Comparison of ENCODE assay signal across 8 cellular contexts in the genomic region with DNA sequence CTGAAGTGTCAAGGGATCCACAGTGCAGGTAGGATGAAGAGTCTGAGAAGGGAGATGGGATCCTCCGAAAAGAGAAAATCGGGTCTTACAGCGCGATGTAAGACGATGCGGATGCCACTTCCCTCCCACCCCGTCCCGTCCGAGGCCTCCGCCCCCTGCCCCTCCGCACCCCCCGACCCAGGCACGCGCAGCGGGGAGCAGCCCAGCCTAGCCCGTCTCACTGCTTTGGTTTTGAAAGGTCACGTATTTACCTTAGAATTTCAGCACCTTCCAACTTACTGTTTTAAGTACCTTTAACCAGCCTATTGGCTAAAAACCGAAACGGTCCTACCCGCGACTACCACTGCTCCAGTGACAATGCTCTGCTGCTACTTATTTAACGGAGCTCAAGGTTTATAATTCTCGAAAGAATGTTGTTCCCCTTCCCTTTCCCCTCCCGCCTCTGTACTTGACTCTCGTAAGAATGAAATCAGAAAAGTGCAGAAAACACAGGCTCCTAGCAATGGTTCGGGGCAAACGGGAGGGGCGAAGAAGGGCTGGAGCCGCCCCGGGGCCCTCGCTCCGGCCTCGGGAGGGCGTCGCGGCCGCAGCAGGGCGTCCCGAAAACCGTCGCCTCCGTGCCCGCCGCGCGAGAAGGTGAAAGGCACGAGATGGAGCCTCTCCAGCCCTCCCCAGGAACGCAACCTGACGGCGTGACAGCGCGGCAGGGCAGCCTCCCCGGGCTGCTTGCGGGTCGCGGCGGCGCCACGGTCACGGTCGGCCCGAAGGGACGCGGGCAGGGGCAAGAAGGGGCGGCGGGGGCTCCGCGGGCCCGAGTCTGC. TPM values are rescaled to one million over a fixed set of nuclear protein-coding genes. Genes with fewer than 3 reads are reported as not detected.
A peak's percentile ranks its signal among the peaks of the same experiment; 100 is the strongest.
DNase-seq lines count a peak whose midpoint lies in the region; ATAC-seq and TF ChIP-seq lines count a peak whose summit lies in the region.

No MANE protein-coding gene starts in this region.

- H3K27me3 Mint-ChIP-seq in GM23338 (ENCODE audit: insufficient read depth, low read depth, poor library complexity), result peaks cover 14% of the 10 kb centered on the region

- intact Hi-C loops in colonic mucosa (cut with DNase I) (no loop called here), left lung (cut with DNase I) (no loop called here)

- peaks cover 8% of the 10 kb centered on the region for H3K4me1 Mint-ChIP-seq in GM23338

- peak overlapping the region; percentile 78 for H3K4me3 Mint-ChIP-seq in GM23338

- ATAC-seq in GM23338 (peak; percentile 24), left lung (peak; percentile 30)
- ATAC-seq in activated CD4-positive, CD25-positive, alpha-beta regulatory T cell treated with anti-CD3 and anti-CD28 coated beads, Interleukin-2, amount 50 U/mL, for 24 hours, result peak; percentile 5 to 6

- H3K36me3 Mint-ChIP-seq in GM23338 (ENCODE audit: low read depth), result peaks cover 3% of the 10 kb centered on the region; the same call in 1 of the 3 replicates

- H3K27me3 ChIP-seq in GM23338 (ENCODE audit: insufficient read depth) (peaks cover 4% of the 10 kb centered on the region; the same call in 1 of the 2 replicates), colonic mucosa (no peaks in the 10 kb centered on the region), left lung (no peaks in the 10 kb centered on the region)

- H3F3A ChIP-seq in GM23338 (replicated peaks; ENCODE audit: low read depth), result peaks cover 11% of the 10 kb centered on the region; the same call in 1 of the 2 replicates

- H3K4me1 ChIP-seq in GM23338 (ENCODE audit: insufficient read depth) (peaks cover 8% of the 10 kb centered on the region; the same call in 1 of the 2 replicates), colonic mucosa (peaks cover 5% of the 10 kb centered on the region), left lung (peaks cover 6 to 31% of the 10 kb centered on the region in 2 donors)

- H3K9me3 ChIP-seq in colonic mucosa, result no peaks in the 10 kb centered on the region
- no peaks in the 10 kb centered on the region for H3K9me3 ChIP-seq in left lung

- H3K36me3 ChIP-seq in GM23338 (ENCODE audit: insufficient read depth) (no peaks in the 10 kb centered on the region), colonic mucosa (no peaks in the 10 kb centered on the region), left lung (no peaks in the 10 kb centered on the region)

- H3K9me3 Mint-ChIP-seq in GM23338, result peaks cover 3% of the 10 kb centered on the region; the same call in 1 of the 3 replicates

- H3K9me2 ChIP-seq in GM23338 (ENCODE audit: insufficient read depth), result no peaks in the 10 kb centered on the region

- peak overlapping the region; percentile 87 to 94 for H3K9ac ChIP-seq in colonic mucosa (ENCODE audit: low read depth in 2 of 2, low read length in 2 of 2)

- DNase-seq in GM10266 (ENCODE audit: extremely low spot score) (peak; percentile 62), GM23338 (ENCODE audit: low spot score) (peak; percentile 71), LoVo (ENCODE audit: low spot score) (peak; percentile 16), colonic mucosa (peak; percentile 47), left lung (peak; percentile 42 to 86), NCI-H226 (no peak)
- DNase-seq in stimulated activated CD4-positive, alpha-beta T cell treated with anti-CD3 and anti-CD28 coated beads, Interleukin-4, amount 100 ng/mL, for 48 hours (ENCODE audit: low read depth in 2 of 2), result peak; percentile 27 to 32

- H3K4me2 ChIP-seq in GM23338, result peak overlapping the region; percentile 91

- H3K27ac Mint-ChIP-seq in GM23338, result no peak overlapping the region

- peak overlapping the region; percentile 98 for H3K4me3 ChIP-seq in GM23338
- peak overlapping the region; percentile 99 for H3K4me3 ChIP-seq in colonic mucosa
- H3K4me3 ChIP-seq in left lung, result peak overlapping the region; percentile 72 to 90

- H3K27ac ChIP-seq in GM23338 (ENCODE audit: low read depth), result no peak overlapping the region
- H3K27ac ChIP-seq in colonic mucosa, result peak overlapping the region; percentile 99
- peak overlapping the region; percentile 98 to 100 for H3K27ac ChIP-seq in left lung

- peaks cover 30% of the 10 kb centered on the region for H3K79me2 ChIP-seq in GM23338 (replicated peaks; ENCODE audit: insufficient read depth)

- H4K20me1 ChIP-seq in GM23338 (replicated peaks; ENCODE audit: insufficient read depth), result peaks cover 4% of the 10 kb centered on the region; the same call in 1 of the 2 replicates

- H2AFZ ChIP-seq in GM23338, result peak overlapping the region; percentile 95

- TF ChIP-seq CTCF in GM10266 (IDR thresholded peaks at IDR 0.05; ENCODE audit: control insufficient read depth, insufficient read depth, low read depth, missing control alignments), result peak; percentile 36
- 0 out of 4 replicates have a peak, but pooled peaks of 1 of the 2 experiments have one; percentile 10 for TF ChIP-seq CTCF in GM23338 (conservative IDR thresholded peaks at IDR 0.05; ENCODE audit: low read depth in 2 of 2)
- TF ChIP-seq CTCF in colonic mucosa (IDR thresholded peaks at IDR 0.05), result no peak
- no peak for TF ChIP-seq CTCF in left lung (IDR thresholded peaks at IDR 0.05)

TF ChIP-seq in GM23338, 12 proteins besides CTCF, POLR2A, EP300 and RAD21:
- TF ChIP-seq ZNF331 (CRISPR knock-in tag; IDR thresholded peaks at IDR 0.05; ENCODE audit: low read depth), result no peak

RNA-seq across cellular contexts. Expression of a gene that starts 0.7 kb away (rescaled TPM):
- 19.1 and 25.1 TPM in 2 replicates for total RNA-seq in GM23338 (2014; rRNA removed; shearing (Covaris generic))
- 26.1 and 27.6 TPM in 2 replicates for polyA plus RNA-seq in GM23338 (2016; fragmentation: Nextera tagmentation; extraction: Ambion mirVana)
- 10 to 100 TPM; 29.0 to 50.1 TPM for total RNA-seq in colonic mucosa
- 10 to 100 TPM; 45.6 to 57.5 TPM for total RNA-seq in left lung

RNA-seq across cellular contexts. Expression of a gene that starts 12.4 kb away (rescaled TPM):
- 2.5 and 5.0 TPM in 2 replicates for total RNA-seq in GM23338 (2014; rRNA removed; shearing (Covaris generic))
- 3.8 and 6.6 TPM in 2 replicates for polyA plus RNA-seq in GM23338 (2016; fragmentation: Nextera tagmentation; extraction: Ambion mirVana)
- total RNA-seq in colonic mucosa (1 to 10 TPM; 1.2 to 2.8 TPM), left lung (1 to 10 TPM; 1.2 to 1.6 TPM)
